Comparison of ENCODE assay signal across 10 cellular contexts in genomic region chr17:76261421-76262215, GRCh38.
DNase-seq lines count a peak whose midpoint lies in the region; ATAC-seq and TF ChIP-seq lines count a peak whose summit lies in the region.
"Had no signal": no experiment of that assay in that cellular context is flagged by ENCODE, and none has a peak within 500 bp of the region (broad histone marks: within the 10 kb centered on the region; RNA-seq: fewer than 3 reads in every experiment).

No MANE protein-coding gene starts in this region.

- no peaks in the 10 kb centered on the region for H3K9me3 ChIP-seq in OCI-LY1 (ENCODE audit: low read length)

- H3K27me3 ChIP-seq in OCI-LY1 (ENCODE audit: insufficient read depth, low read length) (no peaks in the 10 kb centered on the region), rectal smooth muscle tissue (ENCODE audit: control insufficient read depth, insufficient read depth, low read length) (no peaks in the 10 kb centered on the region)

- no peak for ATAC-seq in GM21825 (IDR thresholded peaks at IDR 0.05; ENCODE audit: unreplicated experiment)
- ATAC-seq: activated T-helper 17 cell treated with anti-CD3 and anti-CD28 coated beads, Interleukin-2, amount 50 U/mL, for 72 hours had no signal

- H3K9me2 ChIP-seq in OCI-LY1 (ENCODE audit: low read depth, low read length), result no peaks in the 10 kb centered on the region

- H3K79me2 ChIP-seq in OCI-LY1 (ENCODE audit: insufficient read depth, low read length), result no peaks in the 10 kb centered on the region

- peak; percentile 35; the same call in 2 of the 3 replicates for TF ChIP-seq CTCF in GM12872 (IDR thresholded peaks at IDR 0.05; ENCODE audit: insufficient read depth, low read depth, low read length)
- TF ChIP-seq CTCF in OCI-LY1 (IDR thresholded peaks at IDR 0.05; ENCODE audit: low read length), result no peak

- H3K27ac ChIP-seq in OCI-LY1 (ENCODE audit: low read depth, low read length, poor library complexity, severe bottlenecking) (peak overlapping the region; percentile 67), epithelial cell of prostate (peak overlapping the region; percentile 95), rectal smooth muscle tissue (ENCODE audit: low read depth, low read length) (peak overlapping the region; percentile 24)

- TF ChIP-seq POLR2A in erythroblast (IDR thresholded peaks at IDR 0.05; ENCODE audit: low read length), result no peak

- peak overlapping the region; percentile 17 for H3K4me3 ChIP-seq in OCI-LY1 (ENCODE audit: low read depth, low read length, poor library complexity, severe bottlenecking)
- no peak overlapping the region for H3K4me3 ChIP-seq in rectal smooth muscle tissue (ENCODE audit: low read length)

- H3K9ac ChIP-seq in OCI-LY1 (ENCODE audit: low read length) (no peak overlapping the region; the same call in 1 of the 2 replicates), rectal smooth muscle tissue (ENCODE audit: low read length) (no peak overlapping the region)

- no peaks in the 10 kb centered on the region for H3F3A ChIP-seq in OCI-LY1 (ENCODE audit: insufficient read depth, low read length)

- H3K4me2 ChIP-seq in OCI-LY1 (ENCODE audit: low read length), result peak overlapping the region; percentile 44

- 0 out of 2 replicates have a peak, but pooled peaks cover 3% of the 10 kb centered on the region for H3K36me3 ChIP-seq in OCI-LY1 (ENCODE audit: insufficient read depth, low read length)
- no peaks in the 10 kb centered on the region for H3K36me3 ChIP-seq in rectal smooth muscle tissue (ENCODE audit: control insufficient read depth, insufficient read depth, low read length)

- no peak for DNase-seq in epithelial cell of prostate (ENCODE audit: low read depth, low spot score)
- no peak for DNase-seq in erythroblast (lab: John Stamatoyannopoulos, UW)
- DNase-seq in SHP77 treated with DMSO at 0.1 percent for 48 hours (lab: John Stamatoyannopoulos, UW), result no peak
- no peak for DNase-seq in SIG-M5 treated with dmso at 0.1 percent for 504 hours (lab: John Stamatoyannopoulos, UW; ENCODE audit: unreplicated experiment)
- DNase-seq: NCI-H2171 had no signal

- H2AFZ ChIP-seq in OCI-LY1 (ENCODE audit: low read length), result peak overlapping the region; percentile 38; the same call in 1 of the 2 replicates

- H4K20me1 ChIP-seq in OCI-LY1 (ENCODE audit: insufficient read depth, low read length), result no peaks in the 10 kb centered on the region

- H3K4me1 ChIP-seq in OCI-LY1 (ENCODE audit: insufficient read depth, low read length, severe bottlenecking), result peaks cover 54% of the 10 kb centered on the region
- peaks cover 8% of the 10 kb centered on the region for H3K4me1 ChIP-seq in rectal smooth muscle tissue (ENCODE audit: control insufficient read depth, insufficient read depth, low read length)

Comparison
In these comparisons a context has a peak if more than half of its experiments do, and no peak if none do; other contexts are left out.
1. H3K27ac ChIP-seq: peak in every context shown above with its lines; median percentile 95 in epithelial cell of prostate; 67 in OCI-LY1; 24 in rectal smooth muscle tissue.